8 cellular contexts compared by ENCODE assay signal in the genomic region with DNA sequence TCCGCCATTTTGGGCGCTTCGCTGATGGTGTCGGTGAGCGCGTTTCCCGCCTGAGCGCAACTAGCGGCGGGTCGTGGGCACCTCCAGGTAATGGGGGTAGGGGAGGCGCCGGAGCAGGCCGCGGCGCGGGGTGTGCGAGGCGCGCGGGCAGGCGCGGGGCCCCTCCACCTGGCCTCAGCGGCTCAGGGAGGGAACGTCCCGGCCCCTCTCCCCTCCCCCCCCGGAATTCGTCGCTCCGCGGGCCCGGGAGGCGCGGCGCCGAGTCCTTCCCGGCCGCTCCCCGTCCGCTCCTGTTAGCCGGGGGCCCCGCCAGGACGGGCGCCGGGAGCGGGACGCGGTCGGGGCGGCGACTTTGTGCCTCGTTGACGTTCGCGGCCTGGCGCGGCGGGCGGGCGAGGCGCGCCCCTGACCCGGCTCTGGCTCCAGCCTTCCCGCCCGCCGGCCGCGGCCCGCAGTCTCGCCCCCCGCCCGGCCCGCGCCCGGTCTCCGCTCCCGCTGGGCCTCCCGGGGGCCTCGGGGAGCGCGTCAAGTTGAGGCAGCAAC. TPM values are rescaled to one million over a fixed set of nuclear protein-coding genes. Genes with fewer than 3 reads are reported as not detected.
DNase-seq lines count a peak whose midpoint lies in the region; ATAC-seq and TF ChIP-seq lines count a peak whose summit lies in the region.

Gene PPP6R3 (plus strand): TSS at position 12 of the 543 bp plus-strand sequence. CDS start 76,913 bp downstream, outside the sequence.

- intact Hi-C loops in mucosa of descending colon (cut with DNase I, micrococcal nuclease) (no loop called here), vagina (cut with DNase I) (no loop called here)

- no peak for TF ChIP-seq CTCF in GM12875 (IDR thresholded peaks at IDR 0.05; ENCODE audit: borderline replicate concordance, insufficient read depth, low read depth, low read length)
- no peak for TF ChIP-seq CTCF in mucosa of descending colon (IDR thresholded peaks at IDR 0.05)
- TF ChIP-seq CTCF in vagina (IDR thresholded peaks at IDR 0.05), result no peak

- H3K4me3 ChIP-seq in GM12875 (ENCODE audit: low read depth, low read length) (peak within 1 kb of the TSS; percentile 79), H7 (ENCODE audit: insufficient read depth, low read depth, low read length) (peak within 1 kb of the TSS; percentile 86), NT2/D1 (ENCODE audit: insufficient read length, low read depth) (peak within 1 kb of the TSS; percentile 63), ectodermal cell (ENCODE audit: insufficient read depth, low read depth, low read length) (peak within 1 kb of the TSS; percentile 76), mucosa of descending colon (peak within 1 kb of the TSS; percentile 92), vagina (peak within 1 kb of the TSS; percentile 86 to 98)

- 0% methylated on average over 81 of the region's 81 CpGs for WGBS in ectodermal cell, 2 experiments

- H3K9ac ChIP-seq in NT2/D1 (ENCODE audit: insufficient read length, low read depth), result peak within 1 kb of the TSS; percentile 96

- DNase-seq in H7, result peak; percentile 92
- DNase-seq in NT2/D1 (ENCODE audit: low read depth, low spot score), result no peak
- peak in 1 of 3 donors; percentile 67 for DNase-seq in mucosa of descending colon
- no peak for DNase-seq in vagina (ENCODE audit: extremely low spot score in 2 of 2)
- no peak for DNase-seq in GDM1 (lab: John Stamatoyannopoulos, UW)

- peaks cover 6% of the 10 kb centered on the region for H3K4me1 ChIP-seq in NT2/D1 (ENCODE audit: insufficient read depth, insufficient read length)
- H3K4me1 ChIP-seq in ectodermal cell (ENCODE audit: control insufficient read depth, insufficient read depth, low read length), result peaks cover 15% of the 10 kb centered on the region
- H3K4me1 ChIP-seq in mucosa of descending colon (ENCODE audit: low read depth), result peaks cover 37% of the 10 kb centered on the region
- H3K4me1 ChIP-seq in vagina, result peaks cover 44% of the 10 kb centered on the region

- H3K27me3 ChIP-seq in H7 (ENCODE audit: control insufficient read depth, insufficient read depth, low read length) (no peaks in the 10 kb centered on the region), NT2/D1 (ENCODE audit: insufficient read depth, insufficient read length) (no peaks in the 10 kb centered on the region), ectodermal cell (ENCODE audit: control insufficient read depth, insufficient read depth, low read length, poor library complexity, severe bottlenecking) (no peaks in the 10 kb centered on the region), vagina (no peaks in the 10 kb centered on the region)

- ATAC-seq in mucosa of descending colon, result peak; percentile 63
- no peak for ATAC-seq in HG03457 (IDR thresholded peaks at IDR 0.05; ENCODE audit: unreplicated experiment)

- H3K9me3 ChIP-seq in NT2/D1 (ENCODE audit: insufficient read depth, low read length), result no peaks in the 10 kb centered on the region
- no peaks in the 10 kb centered on the region for H3K9me3 ChIP-seq in ectodermal cell (ENCODE audit: control insufficient read depth, low read length)
- no peaks in the 10 kb centered on the region for H3K9me3 ChIP-seq in mucosa of descending colon
- H3K9me3 ChIP-seq in vagina, result no peaks in the 10 kb centered on the region

- peak in 1 of 2 donors; percentile 67 for TF ChIP-seq POLR2A in vagina (IDR thresholded peaks at IDR 0.05)

- H3K36me3 ChIP-seq in H7 (replicated peaks; ENCODE audit: control insufficient read depth, insufficient read depth, low read length), result no peaks in the 10 kb centered on the region; the same call in 1 of the 2 replicates
- H3K36me3 ChIP-seq in NT2/D1 (ENCODE audit: insufficient read depth, insufficient read length, low read length), result peaks cover 21% of the 10 kb centered on the region
- no peaks in the 10 kb centered on the region for H3K36me3 ChIP-seq in ectodermal cell (ENCODE audit: control insufficient read depth, insufficient read depth, low read length)
- H3K36me3 ChIP-seq in mucosa of descending colon (ENCODE audit: low read depth), result no peaks in the 10 kb centered on the region
- no peaks in the 10 kb centered on the region for H3K36me3 ChIP-seq in vagina

- H3K27ac ChIP-seq in ectodermal cell (ENCODE audit: insufficient read depth, low read depth, low read length, poor library complexity, severe bottlenecking) (peak within 1 kb of the TSS; percentile 94), vagina (peak within 1 kb of the TSS; percentile 98)

RNA-seq across cellular contexts. Expression of gene PPP6R3, which starts in this region (rescaled TPM):
- 133 and 142 TPM in 2 replicates for total RNA-seq in H7 (2014; rRNA removed; shearing (Covaris generic))
- 97.2 TPM for polyA plus RNA-seq in ectodermal cell (2013, experiment 1 of 4)
- 113 TPM for polyA plus RNA-seq in ectodermal cell (2013, experiment 2 of 4)
- 79.2 TPM for polyA plus RNA-seq in ectodermal cell (2013, experiment 3 of 4)
- polyA plus RNA-seq in ectodermal cell (2013, experiment 4 of 4), result 86.8 TPM
- total RNA-seq in mucosa of descending colon (100 to 1,000 TPM; 107 to 141 (median 115) TPM), vagina (121 TPM)
